In the genomic region with DNA sequence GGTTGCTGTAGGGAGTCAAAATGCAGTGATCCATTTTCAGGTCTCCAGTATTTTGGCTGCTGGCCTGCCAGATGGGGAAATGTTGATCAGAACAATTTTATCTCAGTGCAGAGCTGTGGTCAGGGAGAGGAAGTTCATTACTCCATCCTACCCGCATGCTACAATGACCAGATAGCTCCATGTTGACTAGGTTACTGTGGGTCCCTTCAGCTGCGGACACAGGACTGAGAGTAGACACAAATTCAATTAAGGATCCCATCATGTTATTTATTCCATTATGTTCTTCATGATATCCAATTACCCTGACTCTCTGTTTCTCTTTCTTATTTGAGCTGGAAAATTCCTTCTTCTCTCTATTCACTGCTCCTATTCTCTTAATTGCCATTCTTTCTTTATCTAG, we compare ENCODE assay signal across 12 cellular contexts. TPM values are rescaled to one million over a fixed set of nuclear protein-coding genes. Genes with fewer than 3 reads are reported as not detected.
DNase-seq lines count a peak whose midpoint lies in the region; ATAC-seq and TF ChIP-seq lines count a peak whose summit lies in the region.
"Had no signal": no experiment of that assay in that cellular context is flagged by ENCODE, and none has a peak within 500 bp of the region (broad histone marks: within the 10 kb centered on the region; RNA-seq: fewer than 3 reads in every experiment).

No MANE protein-coding gene starts in this region.

- peaks cover 13% of the 10 kb centered on the region for H3K4me1 Mint-ChIP-seq in glutamatergic neuron (ENCODE audit: low read depth, unreplicated experiment)
- H3K4me1 Mint-ChIP-seq: B cell, T-helper 17 cell had no signal

- H3K9me3 ChIP-seq in psoas muscle, result no peaks in the 10 kb centered on the region
- H3K9me3 ChIP-seq: left lung had no signal

- peaks cover 2% of the 10 kb centered on the region for H3K9me3 Mint-ChIP-seq in glutamatergic neuron (ENCODE audit: unreplicated experiment)

- no peaks in the 10 kb centered on the region for H3K36me3 Mint-ChIP-seq in glutamatergic neuron (ENCODE audit: unreplicated experiment)

- H3K36me3 ChIP-seq in psoas muscle (ENCODE audit: insufficient read depth in 1 of 2, low read depth in 1 of 2), result no peaks in the 10 kb centered on the region
- H3K36me3 ChIP-seq: left lung had no signal

- H3K27ac Mint-ChIP-seq in glutamatergic neuron (ENCODE audit: unreplicated experiment), result peak overlapping the region; percentile 50
- H3K27ac Mint-ChIP-seq: B cell, T-helper 17 cell had no signal

- WGBS in psoas muscle, 3 donors, result 43 to 72% (median 65%) methylated on average over 2 of the region's 2 CpGs

- H3K4me1 ChIP-seq in psoas muscle, result peaks cover 32% of the 10 kb centered on the region

- peak overlapping the region; percentile 32 for H3K4me3 ChIP-seq in psoas muscle
- H3K4me3 ChIP-seq: left lung had no signal

- no peaks in the 10 kb centered on the region for H3K27me3 Mint-ChIP-seq in glutamatergic neuron (ENCODE audit: unreplicated experiment)

- in situ Hi-C loops in KBM-7 (cut with MboI; ENCODE audit: low pct_unique_long_range_greater_than_20kb, low sequenced_read_pairs), result no loop called here

- intact Hi-C loops in psoas muscle (cut with DNase I) (loop anchor here in 1 of 2 donors (5.0 kb wide), 1 partner anchor 42 kb away; no protein-coding TSS in a partner anchor), posterior vena cava (cut with DNase I) (loop anchor here in 1 of 2 donors (5.0 kb wide), 1 partner anchor 47 kb away; no protein-coding TSS in a partner anchor)

- ATAC-seq in psoas muscle (peak; percentile 70 to 82 (median 74)), HG02970 (IDR thresholded peaks at IDR 0.05; ENCODE audit: low FRiP score, unreplicated experiment) (no peak)
- ATAC-seq: left lung, T-helper 17 cell had no signal

- H3K4me3 Mint-ChIP-seq in glutamatergic neuron (ENCODE audit: unreplicated experiment), result no peak overlapping the region
- H3K4me3 Mint-ChIP-seq: B cell, T-helper 17 cell had no signal

- DNase-seq in KBM-7 (peak; percentile 45), SKM-1 (lab: John Stamatoyannopoulos, UW; ENCODE audit: unreplicated experiment) (peak; percentile 53), glutamatergic neuron (no peak), psoas muscle (no peak), NCI-H187 (lab: John Stamatoyannopoulos, UW) (no peak), HK-2 (ENCODE audit: unreplicated experiment) (no peak), posterior vena cava (ENCODE audit: low spot score) (no peak)
- DNase-seq: left lung, NCI-H526 treated with DMSO at 0.1 percent for 48 hours, T-helper 17 cell had no signal

- H3K27ac ChIP-seq in psoas muscle, result peak overlapping the region; percentile 72
- H3K27ac ChIP-seq: left lung had no signal

- TF ChIP-seq CTCF in glutamatergic neuron (IDR thresholded peaks at IDR 0.05; ENCODE audit: partially characterized antibody, unreplicated experiment) (no peak), psoas muscle (IDR thresholded peaks at IDR 0.05) (no peak)

- no peaks in the 10 kb centered on the region for H3K27me3 ChIP-seq in psoas muscle (ENCODE audit: insufficient read depth in 3 of 3, low read length in 2 of 3)
- H3K27me3 ChIP-seq: left lung had no signal

RNA-seq across cellular contexts. Expression of a gene that starts 16.3 kb away (rescaled TPM):
- total RNA-seq in glutamatergic neuron (ENCODE audit: unreplicated experiment) (2.9 TPM), psoas muscle (1,000 to 10,000 TPM; 1,548 to 2,858 (median 2,312) TPM), posterior vena cava (1,000 to 10,000 TPM in 1 of 2 donors, 100 to 1,000 TPM in 1; 960 to 1,079 TPM)
- 100 to 1,000 TPM in 2 of 3 donors, 10 to 100 TPM in 1; 35.7 to 861 (median 475) TPM for polyA plus RNA-seq in psoas muscle

Comparison
In these comparisons a context has a peak if more than half of its experiments do, and no peak if none do; other contexts are left out.
1. DNase-seq: peak in KBM-7 (single experiment) and SKM-1 (single experiment); none in glutamatergic neuron (single experiment), psoas muscle (0 of 2), NCI-H187 (0 of 2), HK-2 (single experiment) and posterior vena cava (single experiment).
2. RNA of a gene that starts 16.3 kb away (total RNA-seq): 1,548 to 2,858 TPM in psoas muscle and 960 to 1,079 TPM in posterior vena cava; 2.9 TPM in glutamatergic neuron (single experiment); every median in the first group is over 100 times any median in the second.